ENCODE assay signal across 8 cellular contexts in the genomic region with DNA sequence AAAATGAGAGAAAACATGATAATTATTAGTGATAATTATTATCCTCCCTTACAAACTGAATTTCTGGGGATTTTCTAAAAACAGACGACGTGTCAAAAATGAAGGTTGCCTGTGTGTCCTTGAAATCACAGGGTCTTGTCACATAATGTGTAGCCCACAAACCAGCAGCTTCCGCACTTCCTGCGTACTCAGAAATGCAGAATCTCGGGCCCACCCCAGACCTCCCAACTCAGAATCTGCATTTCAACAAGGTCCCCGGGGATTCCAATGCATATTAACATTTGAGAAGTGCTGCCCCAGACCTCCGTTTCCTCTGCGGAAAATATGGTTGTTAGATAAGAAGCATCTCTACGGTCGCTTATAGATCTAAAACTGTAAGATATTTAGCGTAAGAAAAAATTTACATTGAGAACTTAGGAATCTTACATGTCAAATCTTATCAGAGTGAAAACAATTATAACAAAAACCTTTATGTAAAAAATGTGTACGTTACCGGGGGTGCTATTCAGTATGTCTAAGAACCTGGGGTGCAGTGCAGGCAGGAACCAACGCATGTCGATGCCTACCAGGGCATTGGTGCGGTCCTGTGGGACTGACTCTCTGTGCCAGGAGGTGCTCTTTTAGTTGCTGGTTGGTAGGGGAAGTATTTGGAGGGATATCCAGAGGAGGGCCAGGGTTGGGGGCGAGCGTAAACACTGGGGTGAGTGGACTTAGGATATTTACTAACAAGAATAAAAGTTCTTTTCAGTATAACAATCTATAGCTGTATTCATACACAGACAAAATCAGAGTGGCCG. TPM values are rescaled to one million over a fixed set of nuclear protein-coding genes. Genes with fewer than 3 reads are reported as not detected.
DNase-seq lines count a peak whose midpoint lies in the region; ATAC-seq and TF ChIP-seq lines count a peak whose summit lies in the region.

No MANE protein-coding gene starts in this region.

- DNase-seq in GF-D8 (lab: John Stamatoyannopoulos, UW) (peak; percentile 37), type B pancreatic cell (ENCODE audit: extremely low spot score, unreplicated experiment) (no peak), NCI-H82 (lab: John Stamatoyannopoulos, UW) (no peak), RKO (ENCODE audit: low spot score) (no peak), HK-2 (ENCODE audit: unreplicated experiment) (no peak)
- peak; percentile 5 for DNase-seq in activated T-cell treated with anti-CD3 and anti-CD28 coated beads, Interleukin-2, amount 50 U/mL, for 4 hours

- no peaks in the 10 kb centered on the region for H3K36me3 Mint-ChIP-seq in activated T-cell treated with anti-CD3 and anti-CD28 coated beads, Interleukin-2, amount 50 U/mL, for 4 hours (ENCODE audit: insufficient read depth)
- H3K36me3 Mint-ChIP-seq in type B pancreatic cell = no peaks in the 10 kb centered on the region

- no peaks in the 10 kb centered on the region for H3K9me3 ChIP-seq in iPS-20b (ENCODE audit: insufficient read depth, low read depth, low read length)

- peak overlapping the region; percentile 71 for H3K4me3 ChIP-seq in iPS-20b (ENCODE audit: low read length)

- H3K27me3 ChIP-seq in iPS-20b (ENCODE audit: insufficient read depth, low read length) = no peaks in the 10 kb centered on the region

- H3K27ac Mint-ChIP-seq in type B pancreatic cell = no peak overlapping the region

- H3K27ac ChIP-seq in iPS-20b (ENCODE audit: low read length) = no peak overlapping the region

- no peaks in the 10 kb centered on the region for H3K9me3 Mint-ChIP-seq in activated T-cell treated with anti-CD3 and anti-CD28 coated beads, Interleukin-2, amount 50 U/mL, for 4 hours
- H3K9me3 Mint-ChIP-seq in type B pancreatic cell = no peaks in the 10 kb centered on the region

- peak overlapping the region; percentile 71 for H3K4me3 Mint-ChIP-seq in activated T-cell treated with anti-CD3 and anti-CD28 coated beads, Interleukin-2, amount 50 U/mL, for 4 hours
- H3K4me3 Mint-ChIP-seq in type B pancreatic cell = peak overlapping the region; percentile 63

- no peaks in the 10 kb centered on the region for H3K27me3 Mint-ChIP-seq in activated T-cell treated with anti-CD3 and anti-CD28 coated beads, Interleukin-2, amount 50 U/mL, for 4 hours (ENCODE audit: low read depth)
- no peaks in the 10 kb centered on the region for H3K27me3 Mint-ChIP-seq in type B pancreatic cell

- TF ChIP-seq CTCF in type B pancreatic cell (conservative IDR thresholded peaks at IDR 0.05) = peak; percentile 43

- H3K36me3 ChIP-seq in iPS-20b (ENCODE audit: insufficient read depth, low read depth, low read length) = no peaks in the 10 kb centered on the region

- H3K4me1 Mint-ChIP-seq in activated T-cell treated with anti-CD3 and anti-CD28 coated beads, Interleukin-2, amount 50 U/mL, for 4 hours (ENCODE audit: low read depth) = peaks cover 23% of the 10 kb centered on the region
- peaks cover 17% of the 10 kb centered on the region for H3K4me1 Mint-ChIP-seq in type B pancreatic cell (ENCODE audit: unreplicated experiment)

- peaks cover 24% of the 10 kb centered on the region for H3K4me1 ChIP-seq in iPS-20b (ENCODE audit: insufficient read depth, low read length)

- peak overlapping the region; percentile 61; the same call in 1 of the 2 replicates for H3K9ac ChIP-seq in iPS-20b (ENCODE audit: low read depth, low read length)

- peak; percentile 28 for ATAC-seq in HG02938 (IDR thresholded peaks at IDR 0.05; ENCODE audit: unreplicated experiment)
- peak; percentile 34 to 36 for ATAC-seq in activated T-cell treated with anti-CD3 and anti-CD28 coated beads, Interleukin-2, amount 50 U/mL, for 4 hours

RNA-seq across cellular contexts. Expression of a gene that starts 15.2 kb away (rescaled TPM):
- not detected for total RNA-seq in activated T-cell treated with anti-CD3 and anti-CD28 coated beads, Interleukin-2, amount 50 U/mL, for 4 hours
- total RNA-seq in type B pancreatic cell (ENCODE audit: low replicate concordance) = 0.57 and 1.8 TPM in 2 replicates

Comparison
In these comparisons a context has a peak if more than half of its experiments do, and no peak if none do; other contexts are left out.
1. DNase-seq: peak in GF-D8 (single experiment) and activated T-cell treated with anti-CD3 and anti-CD28 coated beads, Interleukin-2, amount 50 U/mL, for 4 hours (single experiment); none in type B pancreatic cell (single experiment), NCI-H82 (single experiment), RKO (single experiment) and HK-2 (single experiment).